22 cellular contexts compared by ENCODE assay signal in genomic region chr12:128806573-128806972, GRCh38. TPM values are rescaled to one million over a fixed set of nuclear protein-coding genes. Genes with fewer than 3 reads are reported as not detected.
"Had no signal": no experiment of that assay in that cellular context is flagged by ENCODE, and none has a peak within 500 bp of the region (broad histone marks: within the 10 kb centered on the region; RNA-seq: fewer than 3 reads in every experiment).

No MANE protein-coding gene starts in this region.

- H3K4me3 ChIP-seq: esophagus muscularis mucosa, gastroesophageal sphincter, ovary, right lobe of liver, skin epidermis, stomach, thoracic aorta, transverse colon had no signal

- H3K4me1 Mint-ChIP-seq: neural crest cell had no signal

- H3K9me3 Mint-ChIP-seq: central memory CD8-positive, alpha-beta T cell; neural crest cell had no signal

- DNase-seq: cortex of kidney; effector memory CD4-positive, alpha-beta T cell; glutamatergic neuron; kidney; left colon; mesendoderm; naive thymus-derived CD4-positive, alpha-beta T cell; ovary; right lobe of liver; stimulated activated CD4-positive, alpha-beta T cell treated with anti-CD3 and anti-CD28 coated beads, Interleukin-2, amount 100 ng/mL, for 24 hours; stimulated activated naive CD4-positive, alpha-beta T cell; stomach; transverse colon had no signal

- H3K9me3 ChIP-seq: ovary, right lobe of liver, thoracic aorta, transverse colon had no signal

- H3K36me3 ChIP-seq: ovary had no signal

- H3K27me3 ChIP-seq: esophagus muscularis mucosa, gastroesophageal sphincter, ovary, right lobe of liver, stomach, transverse colon had no signal

- H3K27ac ChIP-seq: epithelial cell of prostate, gastroesophageal sphincter, ovary, right lobe of liver, thoracic aorta, transverse colon had no signal

- H3K4me3 Mint-ChIP-seq: central memory CD8-positive, alpha-beta T cell; naive thymus-derived CD4-positive, alpha-beta T cell; neural crest cell had no signal

- ATAC-seq: gastroesophageal sphincter had no signal

- H3K27me3 Mint-ChIP-seq: central memory CD8-positive, alpha-beta T cell; naive thymus-derived CD4-positive, alpha-beta T cell had no signal

- H3K27ac Mint-ChIP-seq: naive thymus-derived CD4-positive, alpha-beta T cell had no signal

RNA-seq across cellular contexts. Expression of gene GLT1D1, which starts 46.7 kb away (rescaled TPM):
- total RNA-seq: left colon, lung microvascular endothelial cell, renal cortical epithelial cell, transverse colon had no signal
- polyA plus RNA-seq: naive thymus-derived CD4-positive, alpha-beta T cell had no signal
